15 cellular contexts compared by ENCODE assay signal in genomic region chr21:45830221-45830640, GRCh38.
DNase-seq lines count a peak whose midpoint lies in the region; FAIRE-seq and TF ChIP-seq lines count a peak whose summit lies in the region.
"Had no signal": no experiment of that assay in that cellular context is flagged by ENCODE, and none has a peak within 500 bp of the region (broad histone marks: within the 10 kb centered on the region; RNA-seq: fewer than 3 reads in every experiment).

No MANE protein-coding gene starts in this region.

- H3K9ac ChIP-seq in neuronal stem cell (ENCODE audit: low read depth, low read length, poor library complexity) = no peak overlapping the region

- H3K18ac ChIP-seq in neuronal stem cell (ENCODE audit: low read length) = peak overlapping the region; percentile 1

- H2AFZ ChIP-seq in neuronal stem cell (ENCODE audit: low read length) = no peak overlapping the region

- H3K27me3 ChIP-seq in neuronal stem cell (ENCODE audit: control insufficient read depth in 3 of 3, insufficient read depth in 3 of 3, low read depth in 1 of 3, low read length in 3 of 3) (peaks cover 0 to 11% (median 0%) of the 10 kb centered on the region in 3 experiments), ascending aorta (no peaks in the 10 kb centered on the region)
- H3K27me3 ChIP-seq: gastroesophageal sphincter, thyroid gland had no signal

- H3K4me3 ChIP-seq in neuronal stem cell (ENCODE audit: low read length in 2 of 2) (no peak overlapping the region), ascending aorta (no peak overlapping the region)
- H3K4me3 ChIP-seq: gastroesophageal sphincter, thyroid gland had no signal

- no peak overlapping the region for H2BK120ac ChIP-seq in neuronal stem cell (ENCODE audit: low read depth, low read length)

- no peak overlapping the region for H2AK5ac ChIP-seq in neuronal stem cell (ENCODE audit: low read depth, low read length)

- peak overlapping the region; percentile 0 for H3K14ac ChIP-seq in neuronal stem cell (ENCODE audit: low read length)

- TF ChIP-seq CTCF in ascending aorta (IDR thresholded peaks at IDR 0.05) = no peak

- H3K4ac ChIP-seq in neuronal stem cell (ENCODE audit: low read length) = no peak overlapping the region

- H3K36me3 ChIP-seq in neuronal stem cell (replicated peaks in 1 of 2; ENCODE audit: control insufficient read depth in 2 of 2, insufficient read depth in 2 of 2, low read length in 2 of 2) (no peaks in the 10 kb centered on the region), ascending aorta (no peaks in the 10 kb centered on the region)
- H3K36me3 ChIP-seq: gastroesophageal sphincter, thyroid gland had no signal

- intact Hi-C loops in ascending aorta (cut with DNase I) = no loop called here

- H4K8ac ChIP-seq in neuronal stem cell (ENCODE audit: low read depth, low read length) = no peak overlapping the region

- no peak for FAIRE-seq in GM12891 (lab: Jason Lieb, UNC)

- no CpG with 5 or more reads among the region's 11 CpGs for WGBS in neuronal stem cell (ENCODE audit: extremely low coverage in 2 of 2, insufficient read length in 2 of 2, insufficient replicate concordance in 1 of 2), 2 donors

- no peak overlapping the region for H3K4me2 ChIP-seq in neuronal stem cell (ENCODE audit: insufficient read depth, low read length, poor library complexity, severe bottlenecking)

- H4K91ac ChIP-seq in neuronal stem cell (ENCODE audit: low read depth, low read length, poor library complexity) = no peak overlapping the region

- no peak for TF ChIP-seq POLR2A in GM12891 (IDR thresholded peaks at IDR 0.05; ENCODE audit: low read depth, low read length)

- no peak overlapping the region for H2BK12ac ChIP-seq in neuronal stem cell (ENCODE audit: low read length)

- H3K79me1 ChIP-seq in neuronal stem cell (ENCODE audit: low read depth, low read length) = no peaks in the 10 kb centered on the region

- H3K4me1 ChIP-seq in neuronal stem cell (ENCODE audit: control insufficient read depth in 2 of 2, insufficient read depth in 1 of 2, low read depth in 1 of 2, low read length in 2 of 2) (peaks cover 3 to 4% of the 10 kb centered on the region in 2 donors), ascending aorta (no peaks in the 10 kb centered on the region)
- H3K4me1 ChIP-seq: thyroid gland had no signal

- no peak overlapping the region for H2BK15ac ChIP-seq in neuronal stem cell (ENCODE audit: low read length)

- no peak overlapping the region for H3K23ac ChIP-seq in neuronal stem cell (ENCODE audit: low read depth, low read length, poor library complexity)

- peak; percentile 72 for DNase-seq in ELF-1 (ENCODE audit: low read depth, low spot score)
- DNase-seq in NCI-H1417 (lab: John Stamatoyannopoulos, UW) = peak; percentile 25 to 94 (median 87)
- DNase-seq in cerebellar cortex (ENCODE audit: low spot score) = peak; percentile 71
- no peak for DNase-seq in neuronal stem cell (ENCODE audit: low spot score)
- no peak for DNase-seq in ascending aorta (ENCODE audit: low spot score in 2 of 2)
- DNase-seq in GM12891 (ENCODE audit: insufficient read length, low spot score) = no peak
- DNase-seq in dermis blood vessel endothelial cell = no peak
- DNase-seq: activated CD4-positive, alpha-beta T cell treated with anti-CD3 and anti-CD28 coated beads for 4 hours; activated gamma-delta T cell; erythroblast; NCI-H1105; NCI-H226; stimulated activated CD4-positive, alpha-beta T cell treated with anti-CD3 and anti-CD28 coated beads, Interleukin-15, amount 100 ng/mL, for 24 hours; thyroid gland had no signal

- H3K27ac ChIP-seq in neuronal stem cell (replicated peaks; ENCODE audit: low read length) = no peak overlapping the region
- no peak overlapping the region for H3K27ac ChIP-seq in ascending aorta
- H3K27ac ChIP-seq: gastroesophageal sphincter, thyroid gland had no signal

- H2BK5ac ChIP-seq in neuronal stem cell (ENCODE audit: low read length) = no peak overlapping the region

- H3K9me3 ChIP-seq in neuronal stem cell (replicated peaks in 1 of 2; ENCODE audit: control insufficient read depth in 2 of 2, insufficient read depth in 1 of 2, low read depth in 1 of 2, low read length in 2 of 2) = no peaks in the 10 kb centered on the region
- no peaks in the 10 kb centered on the region for H3K9me3 ChIP-seq in ascending aorta
- H3K9me3 ChIP-seq: gastroesophageal sphincter, thyroid gland had no signal

TF ChIP-seq in GM12891, 5 proteins besides CTCF, POLR2A, EP300 and RAD21:
- TF ChIP-seq TAF1 (IDR thresholded peaks at IDR 0.05; ENCODE audit: low read depth, low read length) (no peak), SPI1 (IDR thresholded peaks at IDR 0.05; ENCODE audit: low read depth, low read length) (no peak), PAX5 (IDR thresholded peaks at IDR 0.05; ENCODE audit: insufficient read depth, low read length, severe bottlenecking) (no peak), POLR2AphosphoS5 (IDR thresholded peaks at IDR 0.05; ENCODE audit: low read depth, low read length) (no peak), POU2F2 (IDR thresholded peaks at IDR 0.05; ENCODE audit: low read depth, low read length) (no peak)

Comparison
In these comparisons a context has a peak if more than half of its experiments do, and no peak if none do; other contexts are left out.
1. DNase-seq: peak in ELF-1 (single experiment), NCI-H1417 (3 of 3) and cerebellar cortex (single experiment); none in neuronal stem cell (single experiment), ascending aorta (0 of 2), GM12891 (single experiment) and dermis blood vessel endothelial cell (single experiment).